In genomic region chr5:168366124-168366523, GRCh38 we compare ENCODE assay signal across 14 cellular contexts.
DNase-seq lines count a peak whose midpoint lies in the region; ATAC-seq and TF ChIP-seq lines count a peak whose summit lies in the region.
"Had no signal": no experiment of that assay in that cellular context is flagged by ENCODE, and none has a peak within 500 bp of the region (broad histone marks: within the 10 kb centered on the region; RNA-seq: fewer than 3 reads in every experiment).

No MANE protein-coding gene starts in this region.

- in situ Hi-C loops in brain microvascular endothelial cell (cut with HindIII; ENCODE audit: low pct_ligation_motif_present, low sequenced_read_pairs) = no loop called here

- ATAC-seq in GM19463 (IDR thresholded peaks at IDR 0.05; ENCODE audit: unreplicated experiment) = no peak
- ATAC-seq: GM12878 had no signal

- H3K4me1 ChIP-seq in OCI-LY7 (ENCODE audit: insufficient read depth, low read length, poor library complexity, severe bottlenecking) = no peaks in the 10 kb centered on the region
- H3K4me1 ChIP-seq in colonic mucosa = no peaks in the 10 kb centered on the region
- H3K4me1 ChIP-seq: BE2C had no signal

- H3K9me3 ChIP-seq in OCI-LY7 (ENCODE audit: low read length) = no peaks in the 10 kb centered on the region
- H3K9me3 ChIP-seq in colonic mucosa = no peaks in the 10 kb centered on the region
- H3K9me3 ChIP-seq: BE2C had no signal

- TF ChIP-seq CTCF in brain microvascular endothelial cell (IDR thresholded peaks at IDR 0.05; ENCODE audit: low read depth, low read length, missing control alignments) = no peak
- TF ChIP-seq CTCF in OCI-LY7 (conservative IDR thresholded peaks at IDR 0.05; ENCODE audit: low read length) = no peak
- no peak for TF ChIP-seq CTCF in colonic mucosa (IDR thresholded peaks at IDR 0.05)

- H3K4me3 ChIP-seq in brain microvascular endothelial cell (ENCODE audit: low read depth, low read length) = no peak overlapping the region
- no peak overlapping the region for H3K4me3 ChIP-seq in OCI-LY7 (ENCODE audit: low read depth, low read length, poor library complexity, severe bottlenecking)
- no peak overlapping the region for H3K4me3 ChIP-seq in colonic mucosa
- H3K4me3 ChIP-seq: GM12878 had no signal

- DNase-seq in 8988T (peak; percentile 39), HS-5 (ENCODE audit: low read depth) (peak; percentile 97), brain microvascular endothelial cell (peak; percentile 54), islet precursor cell (peak; percentile 81), OCI-LY7 (ENCODE audit: low spot score) (no peak), colonic mucosa (no peak)
- no peak for DNase-seq in central memory CD4-positive, alpha-beta T cell
- DNase-seq: activated CD4-positive, alpha-beta T cell treated with anti-CD3 and anti-CD28 coated beads for 48 hours; BE2C; NCI-H1092; OCI-M1; stimulated activated CD4-positive, alpha-beta T cell treated with anti-CD3 and anti-CD28 coated beads, Interleukin-2, amount 100 ng/mL, for 48 hours had no signal

- H3K79me2 ChIP-seq in OCI-LY7 (ENCODE audit: insufficient read depth, low read depth, low read length) = no peaks in the 10 kb centered on the region

- BruUV-seq in OCI-LY7 (replicated peaks; lab: Mats Ljungman, UMichigan) = no TSS peak

- H3K36me3 ChIP-seq in brain microvascular endothelial cell (replicated peaks) (no peaks in the 10 kb centered on the region), OCI-LY7 (ENCODE audit: insufficient read depth, low read length) (no peaks in the 10 kb centered on the region), colonic mucosa (no peaks in the 10 kb centered on the region)
- H3K36me3 ChIP-seq: BE2C had no signal

- H3K9ac ChIP-seq in colonic mucosa (ENCODE audit: low read depth in 2 of 2, low read length in 2 of 2) = no peak overlapping the region

- no peak overlapping the region for H3K4me2 ChIP-seq in OCI-LY7 (ENCODE audit: low read length)

- intact Hi-C loops in OCI-LY7 (cut with micrococcal nuclease; ENCODE audit: unreplicated experiment) (no loop called here), colonic mucosa (cut with DNase I) (no loop called here)

- H4K20me1 ChIP-seq in OCI-LY7 (ENCODE audit: insufficient read depth, low read length) = no peaks in the 10 kb centered on the region

- H3K27ac ChIP-seq in brain microvascular endothelial cell (no peak overlapping the region), OCI-LY7 (ENCODE audit: low read depth, low read length, poor library complexity, severe bottlenecking) (no peak overlapping the region), colonic mucosa (no peak overlapping the region)

- no peak overlapping the region for H2AFZ ChIP-seq in OCI-LY7 (ENCODE audit: low read length)

- CTCF ChIA-PET in OCI-LY7 (lab: Charles Lee; ENCODE audit: unreplicated experiment) = no interaction called here

- POLR2A ChIA-PET in OCI-LY7 (lab: Charles Lee) = no interaction called here

- no peaks in the 10 kb centered on the region for H3K27me3 ChIP-seq in brain microvascular endothelial cell (replicated peaks)
- no peaks in the 10 kb centered on the region for H3K27me3 ChIP-seq in colonic mucosa

- no peaks in the 10 kb centered on the region for H3K9me2 ChIP-seq in OCI-LY7 (ENCODE audit: insufficient read depth, low read length)

Comparison
In these comparisons a context has a peak if more than half of its experiments do, and no peak if none do; other contexts are left out.
1. DNase-seq: peak in 8988T (single experiment), HS-5 (single experiment), brain microvascular endothelial cell (single experiment) and islet precursor cell (single experiment); none in OCI-LY7 (single experiment), central memory CD4-positive, alpha-beta T cell (single experiment) and colonic mucosa (single experiment).